Comparison of ENCODE assay signal across 13 cellular contexts in genomic region chr5:65986050-65986451, GRCh38. TPM values are rescaled to one million over a fixed set of nuclear protein-coding genes. Genes with fewer than 3 reads are reported as not detected.
DNase-seq lines count a peak whose midpoint lies in the region; ATAC-seq and TF ChIP-seq lines count a peak whose summit lies in the region.
"Had no signal": no experiment of that assay in that cellular context is flagged by ENCODE, and none has a peak within 500 bp of the region (broad histone marks: within the 10 kb centered on the region; RNA-seq: fewer than 3 reads in every experiment).

No MANE protein-coding gene starts in this region.

- H3K9me3 Mint-ChIP-seq in CD8-positive, alpha-beta T cell, result no peaks in the 10 kb centered on the region
- H3K9me3 Mint-ChIP-seq in stimulated activated naive CD8-positive, alpha-beta T cell treated with anti-CD3 and anti-CD28 coated beads, Interleukin-15, amount 100 ng/mL, for 72 hours, result no peaks in the 10 kb centered on the region
- H3K9me3 Mint-ChIP-seq: CD14-positive monocyte had no signal

- H3K27ac Mint-ChIP-seq in CD8-positive, alpha-beta T cell, result peak overlapping the region; percentile 62
- no peak overlapping the region for H3K27ac Mint-ChIP-seq in stimulated activated naive CD8-positive, alpha-beta T cell treated with anti-CD3 and anti-CD28 coated beads, Interleukin-15, amount 100 ng/mL, for 72 hours

- no peak overlapping the region for H3K4me3 Mint-ChIP-seq in CD8-positive, alpha-beta T cell
- H3K4me3 Mint-ChIP-seq in stimulated activated naive CD8-positive, alpha-beta T cell treated with anti-CD3 and anti-CD28 coated beads, Interleukin-15, amount 100 ng/mL, for 72 hours, result no peak overlapping the region
- H3K4me3 Mint-ChIP-seq: CD14-positive monocyte had no signal

- no peak overlapping the region for H3K27ac ChIP-seq in CD8-positive, alpha-beta T cell (ENCODE audit: low read depth, low read length)
- no peak overlapping the region for H3K27ac ChIP-seq in left ventricle myocardium inferior (replicated peaks)
- H3K27ac ChIP-seq: right atrium auricular region had no signal

- H3K36me3 ChIP-seq in CD8-positive, alpha-beta T cell (ENCODE audit: insufficient read depth, low read length), result no peaks in the 10 kb centered on the region
- H3K36me3 ChIP-seq in left ventricle myocardium inferior, result no peaks in the 10 kb centered on the region
- H3K36me3 ChIP-seq: right atrium auricular region had no signal

- POLR2A ChIA-PET in CD8-positive, alpha-beta T cell (lab: Charles Lee), result interaction anchor here (1.1 to 1.4 kb wide), 2 partner anchors 9 to 13 kb away, joined by 3 read pairs; no protein-coding TSS in a partner anchor

- no peak for ATAC-seq in CD8-positive, alpha-beta T cell
- ATAC-seq in stimulated activated naive CD8-positive, alpha-beta T cell treated with anti-CD3 and anti-CD28 coated beads, Interleukin-15, amount 100 ng/mL, for 72 hours, result no peak
- ATAC-seq in GM18519 (IDR thresholded peaks at IDR 0.05; ENCODE audit: low FRiP score, unreplicated experiment), result no peak

- H3K27me3 Mint-ChIP-seq in CD8-positive, alpha-beta T cell (ENCODE audit: low read depth), result no peaks in the 10 kb centered on the region
- no peaks in the 10 kb centered on the region for H3K27me3 Mint-ChIP-seq in stimulated activated naive CD8-positive, alpha-beta T cell treated with anti-CD3 and anti-CD28 coated beads, Interleukin-15, amount 100 ng/mL, for 72 hours

- no peak for DNase-seq in CD8-positive, alpha-beta T cell
- peak; percentile 51 for DNase-seq in NCI-H69 (lab: John Stamatoyannopoulos, UW)
- DNase-seq in erythroblast (lab: John Stamatoyannopoulos, UW), result peak; percentile 24 to 43
- DNase-seq in non-pigmented ciliary epithelial cell (ENCODE audit: low read depth), result peak; percentile 36
- no peak for DNase-seq in stimulated activated naive CD8-positive, alpha-beta T cell treated with anti-CD3 and anti-CD28 coated beads, Interleukin-15, amount 100 ng/mL, for 72 hours
- no peak for DNase-seq in left ventricle myocardium inferior
- DNase-seq in effector CD4-positive, alpha-beta T cell, result no peak
- DNase-seq: activated T-cell treated with anti-CD3 and anti-CD28 coated beads for 4 hours; central memory CD4-positive, alpha-beta T cell; MG63 had no signal

- peaks cover 65% of the 10 kb centered on the region for H3K4me1 Mint-ChIP-seq in CD8-positive, alpha-beta T cell (ENCODE audit: low read depth)
- H3K4me1 Mint-ChIP-seq in stimulated activated naive CD8-positive, alpha-beta T cell treated with anti-CD3 and anti-CD28 coated beads, Interleukin-15, amount 100 ng/mL, for 72 hours, result peaks cover 36% of the 10 kb centered on the region

- H3K27me3 ChIP-seq in CD8-positive, alpha-beta T cell (ENCODE audit: insufficient read depth, low read length), result no peaks in the 10 kb centered on the region
- H3K27me3 ChIP-seq in left ventricle myocardium inferior (ENCODE audit: low read depth), result no peaks in the 10 kb centered on the region
- H3K27me3 ChIP-seq: MG63, right atrium auricular region had no signal

- CTCF ChIA-PET in CD8-positive, alpha-beta T cell (lab: Charles Lee), result interaction anchor here (0.9 kb wide), 1 partner anchor 12 kb away, joined by 3 read pairs; no protein-coding TSS in a partner anchor

- no peak overlapping the region for H3K4me3 ChIP-seq in CD8-positive, alpha-beta T cell (ENCODE audit: low read depth, low read length)
- H3K4me3 ChIP-seq in left ventricle myocardium inferior, result no peak overlapping the region
- H3K4me3 ChIP-seq: MG63, right atrium auricular region had no signal

- TF ChIP-seq POLR2A in erythroblast (IDR thresholded peaks at IDR 0.05; ENCODE audit: low read length), result no peak

- no peaks in the 10 kb centered on the region for H3K9me3 ChIP-seq in CD8-positive, alpha-beta T cell (ENCODE audit: low read length)
- no peaks in the 10 kb centered on the region for H3K9me3 ChIP-seq in left ventricle myocardium inferior (replicated peaks)
- H3K9me3 ChIP-seq: MG63, right atrium auricular region had no signal

- peaks cover 21% of the 10 kb centered on the region for H3K4me1 ChIP-seq in CD8-positive, alpha-beta T cell (ENCODE audit: insufficient read depth, low read length)
- peaks cover 18% of the 10 kb centered on the region for H3K4me1 ChIP-seq in left ventricle myocardium inferior

- intact Hi-C loops in CD8-positive, alpha-beta T cell (cut with DNase I, micrococcal nuclease), result loop anchor here in 1 of 2 experiments (5.0 to 10.0 kb wide), 2 partner anchors 34 to 61 kb away; partner anchors contain the start of gene ERBIN
- intact Hi-C loops in left ventricle myocardium inferior (cut with micrococcal nuclease), result no loop called here

- H3K36me3 Mint-ChIP-seq in CD8-positive, alpha-beta T cell, result peaks cover 38% of the 10 kb centered on the region

- no peak for TF ChIP-seq CTCF in CD8-positive, alpha-beta T cell (IDR thresholded peaks at IDR 0.05)
- TF ChIP-seq CTCF in left ventricle myocardium inferior (IDR thresholded peaks at IDR 0.05; ENCODE audit: borderline replicate concordance), result no peak

RNA-seq across cellular contexts. Expression of gene ERBIN, which starts 59.7 kb away (rescaled TPM):
- total RNA-seq in CD8-positive, alpha-beta T cell, result 10 to 100 TPM; 85.6 to 87.1 TPM
- 38.0 TPM for total RNA-seq in left ventricle myocardium inferior

Comparison
In these comparisons a context has a peak if more than half of its experiments do, and no peak if none do; other contexts are left out.
1. DNase-seq: peak in NCI-H69 (single experiment), erythroblast (2 of 2) and non-pigmented ciliary epithelial cell (single experiment); none in CD8-positive, alpha-beta T cell (0 of 7), stimulated activated naive CD8-positive, alpha-beta T cell treated with anti-CD3 and anti-CD28 coated beads, Interleukin-15, amount 100 ng/mL, for 72 hours (0 of 2), left ventricle myocardium inferior (single experiment) and effector CD4-positive, alpha-beta T cell (single experiment).